In genomic region chr7:38425509-38425908, GRCh38 we compare ENCODE assay signal across 11 cellular contexts.
DNase-seq lines count a peak whose midpoint lies in the region; ATAC-seq lines count a peak whose summit lies in the region.
"Had no signal": no experiment of that assay in that cellular context is flagged by ENCODE, and none has a peak within 500 bp of the region (broad histone marks: within the 10 kb centered on the region; RNA-seq: fewer than 3 reads in every experiment).

No MANE protein-coding gene starts in this region.

- peaks cover 68% of the 10 kb centered on the region for H3K4me1 Mint-ChIP-seq in T-helper 2 cell treated with Interferon-gamma antibody and Interleukin-4, amounts not matched to agents 5 μg/mL and 100 μg/mL, for 36 hours (ENCODE audit: low read depth)

- no peaks in the 10 kb centered on the region for H3K9me3 Mint-ChIP-seq in T-helper 2 cell treated with Interferon-gamma antibody and Interleukin-4, amounts not matched to agents 5 μg/mL and 100 μg/mL, for 36 hours
- H3K9me3 Mint-ChIP-seq: activated naive CD4-positive, alpha-beta T cell treated with anti-CD3 and anti-CD28 coated beads for 36 hours had no signal

- peaks cover 4% of the 10 kb centered on the region for H3K36me3 Mint-ChIP-seq in T-helper 2 cell treated with Interferon-gamma antibody and Interleukin-4, amounts not matched to agents 5 μg/mL and 100 μg/mL, for 36 hours (ENCODE audit: low read depth)

- peak overlapping the region; percentile 41 for H3K4me3 Mint-ChIP-seq in T-helper 2 cell treated with Interferon-gamma antibody and Interleukin-4, amounts not matched to agents 5 μg/mL and 100 μg/mL, for 36 hours
- H3K4me3 Mint-ChIP-seq: activated naive CD4-positive, alpha-beta T cell treated with anti-CD3 and anti-CD28 coated beads for 36 hours had no signal

- peak; percentile 68 for ATAC-seq in HG03060 (IDR thresholded peaks at IDR 0.05; ENCODE audit: low read depth, unreplicated experiment)

- DNase-seq in stimulated activated CD4-positive, alpha-beta T cell treated with anti-CD3 and anti-CD28 coated beads, Interleukin-2, amount 100 ng/mL, for 4 hours (ENCODE audit: low read depth) = peak; percentile 41
- no peak for DNase-seq in stimulated activated CD4-positive, alpha-beta T cell treated with anti-CD3 and anti-CD28 coated beads, Interleukin-2, amount 100 ng/mL, for 24 hours
- DNase-seq in T-helper 2 cell treated with Interferon-gamma antibody and Interleukin-4, amounts not matched to agents 5 μg/mL and 100 μg/mL, for 36 hours (ENCODE audit: low spot score) = no peak
- no peak for DNase-seq in activated gamma-delta T cell (lab: John Stamatoyannopoulos, UW)
- no peak for DNase-seq in NCI-H1105 (lab: John Stamatoyannopoulos, UW)
- DNase-seq in T1000 (lab: John Stamatoyannopoulos, UW) = no peak
- no peak for DNase-seq in C1 segment of cervical spinal cord (lab: John Stamatoyannopoulos, UW)
- DNase-seq: activated naive CD4-positive, alpha-beta T cell treated with anti-CD3 and anti-CD28 coated beads for 36 hours; NCI-H1092; stimulated activated CD4-positive, alpha-beta T cell treated with anti-CD3 and anti-CD28 coated beads, Interleukin-4, amount 100 ng/mL, for 24 hours had no signal

- peaks cover 7% of the 10 kb centered on the region for H3K27me3 Mint-ChIP-seq in T-helper 2 cell treated with Interferon-gamma antibody and Interleukin-4, amounts not matched to agents 5 μg/mL and 100 μg/mL, for 36 hours (ENCODE audit: low read depth)

- H3K27ac Mint-ChIP-seq in T-helper 2 cell treated with Interferon-gamma antibody and Interleukin-4, amounts not matched to agents 5 μg/mL and 100 μg/mL, for 36 hours = peak overlapping the region; percentile 85
- H3K27ac Mint-ChIP-seq: activated naive CD4-positive, alpha-beta T cell treated with anti-CD3 and anti-CD28 coated beads for 36 hours had no signal
